Comparison of ENCODE assay signal across 8 cellular contexts in the genomic region with DNA sequence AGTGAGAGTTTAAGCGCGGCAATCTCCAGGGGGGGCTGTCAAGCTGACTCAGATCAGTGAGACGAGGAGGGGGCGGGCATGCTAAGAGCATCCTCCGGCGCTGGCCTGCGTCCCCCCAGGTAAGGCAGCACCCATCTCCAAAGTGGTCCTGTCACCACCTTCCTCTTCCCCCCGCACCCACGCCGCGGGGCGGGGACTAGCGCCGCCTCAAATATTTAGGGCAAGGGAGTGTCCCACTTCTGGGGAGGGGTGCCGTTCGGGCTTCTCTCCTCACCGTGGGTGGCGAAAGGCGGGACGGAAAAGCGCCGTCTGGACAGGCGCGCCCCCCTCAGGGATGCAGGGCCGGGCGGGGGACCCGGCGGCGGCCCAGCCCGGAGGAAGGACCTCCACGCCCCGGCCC. TPM values are rescaled to one million over a fixed set of nuclear protein-coding genes. Genes with fewer than 3 reads are reported as not detected.
DNase-seq lines count a peak whose midpoint lies in the region; ATAC-seq and TF ChIP-seq lines count a peak whose summit lies in the region.

No MANE protein-coding gene starts in this region.

- no CpG with 5 or more reads among the region's 32 CpGs for WGBS in gastroesophageal sphincter (ENCODE audit: low coverage in 1 of 2), 2 donors
- 13% methylated on average over 14 of the region's 32 CpGs; no CpG with 5 or more reads in 1 of the 2 donors for WGBS in transverse colon (ENCODE audit: low coverage in 1 of 2), 2 donors

- H3K27ac ChIP-seq in VCaP (peak overlapping the region; percentile 71; the same call in 1 of the 2 replicates), gastroesophageal sphincter (peak overlapping the region in 3 of 4 donors; percentile 66 to 83 (median 68)), transverse colon (peak overlapping the region in 1 of 4 donors; percentile 30)

- ATAC-seq in gastroesophageal sphincter (peak; percentile 25), HG03342 (IDR thresholded peaks at IDR 0.05; ENCODE audit: unreplicated experiment) (no peak), HG03159 (IDR thresholded peaks at IDR 0.05; ENCODE audit: unreplicated experiment) (no peak)

- peaks cover 13% of the 10 kb centered on the region for H3K36me3 Mint-ChIP-seq in Calu3 (ENCODE audit: insufficient read depth, unreplicated experiment)

- H3K4me1 ChIP-seq in HAP-1 (no peaks in the 10 kb centered on the region), gastroesophageal sphincter (peaks cover 0 to 55% (median 0%) of the 10 kb centered on the region in 3 donors), transverse colon (peaks cover 0 to 16% (median 13%) of the 10 kb centered on the region in 4 donors)

- H3K27ac Mint-ChIP-seq in Calu3 (ENCODE audit: unreplicated experiment): no peak overlapping the region

- H3K27me3 Mint-ChIP-seq in Calu3 (ENCODE audit: unreplicated experiment): peaks cover 92% of the 10 kb centered on the region

- peaks cover 9% of the 10 kb centered on the region for H3K4me1 Mint-ChIP-seq in Calu3 (ENCODE audit: low read depth, unreplicated experiment)

- H3K36me3 ChIP-seq in HAP-1 (replicated peaks) (no peaks in the 10 kb centered on the region), gastroesophageal sphincter (no peaks in the 10 kb centered on the region), transverse colon (no peaks in the 10 kb centered on the region)

- H3K9me3 ChIP-seq in HAP-1 (peaks cover 4% of the 10 kb centered on the region), gastroesophageal sphincter (peaks cover 0 to 33% (median 0%) of the 10 kb centered on the region in 3 donors), transverse colon (peaks cover 0 to 10% of the 10 kb centered on the region in 2 donors)

- TF ChIP-seq POLR2A in gastroesophageal sphincter (IDR thresholded peaks at IDR 0.05): no peak
- TF ChIP-seq POLR2A in transverse colon (IDR thresholded peaks at IDR 0.05): no peak

- no TSS peak for BruUV-seq in Calu3 (replicated peaks; lab: Mats Ljungman, UMichigan)

- H3K27me3 ChIP-seq in HAP-1 (ENCODE audit: low read depth) (no peaks in the 10 kb centered on the region), gastroesophageal sphincter (peaks cover 34% of the 10 kb centered on the region), transverse colon (peaks cover 44% of the 10 kb centered on the region)

- CTCF ChIA-PET in Calu3 (lab: Charles Lee): no interaction called here

- peaks cover 2% of the 10 kb centered on the region for H3K9me3 Mint-ChIP-seq in Calu3 (ENCODE audit: low read depth, unreplicated experiment)

- TF ChIP-seq CTCF in Calu3 (IDR thresholded peaks at IDR 0.05; ENCODE audit: unreplicated experiment): no peak
- no peak for TF ChIP-seq CTCF in VCaP (conservative IDR thresholded peaks at IDR 0.05)
- TF ChIP-seq CTCF in gastroesophageal sphincter (IDR thresholded peaks at IDR 0.05): no peak
- no peak for TF ChIP-seq CTCF in transverse colon (IDR thresholded peaks at IDR 0.05)

- intact Hi-C loops in Calu3 (cut with micrococcal nuclease; ENCODE audit: unreplicated experiment): no loop called here
- intact Hi-C loops in transverse colon (cut with DNase I; ENCODE audit: low total_unique reads): no loop called here

- peak overlapping the region; percentile 6 for H3K4me3 Mint-ChIP-seq in Calu3 (ENCODE audit: low read depth, unreplicated experiment)

- TF ChIP-seq EP300 in gastroesophageal sphincter (IDR thresholded peaks at IDR 0.05): no peak
- TF ChIP-seq EP300 in transverse colon (IDR thresholded peaks at IDR 0.05; ENCODE audit: low read depth): no peak

- peak overlapping the region; percentile 35 for H3K4me3 ChIP-seq in HAP-1
- peak overlapping the region; percentile 40 to 75 for H3K4me3 ChIP-seq in gastroesophageal sphincter
- H3K4me3 ChIP-seq in transverse colon: peak overlapping the region in 3 of 4 donors; percentile 33 to 51 (median 49)

- in situ Hi-C loops in HAP-1 (cut with MboI; ENCODE audit: low sequenced_read_pairs) (no loop called here), transverse colon (cut with MboI; ENCODE audit: low pct_ligation_motif_present in 1 of 4, low pct_unique_long_range_greater_than_20kb in 1 of 4, low sequenced_read_pairs in 3 of 4) (no loop called here)

- no peak for DNase-seq in Calu3
- DNase-seq in HAP-1 (ENCODE audit: low spot score in 2 of 2): peak in 1 of 2 experiments; percentile 52
- DNase-seq in transverse colon: no peak
- DNase-seq in activated gamma-delta T cell treated with Interleukin-2 at 50 U/mL for 16 hours: no peak

RNA-seq across cellular contexts. Expression of gene TOX2, which starts 0.4 kb away (rescaled TPM):
- total RNA-seq in Calu3 (2022): not detected in 2 replicates
- total RNA-seq in gastroesophageal sphincter: 10 to 100 TPM; 16.4 to 47.8 (median 40.3) TPM
- 10 to 100 TPM in 2 of 4 donors, 1 to 10 TPM in 2; 1.5 to 15.7 (median 6.8) TPM for total RNA-seq in transverse colon
